ENCODE assay signal across 8 cellular contexts in genomic region chr1:31238986-31239613, GRCh38. TPM values are rescaled to one million over a fixed set of nuclear protein-coding genes. Genes with fewer than 3 reads are reported as not detected.
A peak's percentile ranks its signal among the peaks of the same experiment; 100 is the strongest.
DNase-seq lines count a peak whose midpoint lies in the region; ATAC-seq and TF ChIP-seq lines count a peak whose summit lies in the region.

No MANE protein-coding gene starts in this region.

- DNase-seq in BE2C (peak; percentile 51), HAP-1 (ENCODE audit: low spot score in 2 of 2) (peak; percentile 32 to 60), astrocyte of the spinal cord (ENCODE audit: low read depth, low spot score) (peak; percentile 5), transverse colon (peak; percentile 31), pons (ENCODE audit: low spot score) (no peak)

- H3K27ac ChIP-seq in layer of hippocampus (ENCODE audit: low read depth, low read length) (peak overlapping the region; percentile 65), transverse colon (no peak overlapping the region)

- in situ Hi-C loops in HAP-1 (cut with MboI; ENCODE audit: low sequenced_read_pairs): no loop called here
- in situ Hi-C loops in astrocyte of the spinal cord (cut with HindIII; ENCODE audit: low sequenced_read_pairs): no loop called here
- in situ Hi-C loops in transverse colon (cut with MboI; ENCODE audit: low pct_ligation_motif_present in 1 of 4, low pct_unique_long_range_greater_than_20kb in 1 of 4, low sequenced_read_pairs in 3 of 4): no loop called here

- H3K27me3 ChIP-seq in BE2C (no peaks in the 10 kb centered on the region), HAP-1 (ENCODE audit: low read depth) (peaks cover 25% of the 10 kb centered on the region), layer of hippocampus (ENCODE audit: control insufficient read depth, insufficient read depth, low read length) (peaks cover 2% of the 10 kb centered on the region), transverse colon (peaks cover 77% of the 10 kb centered on the region)

- no peak for TF ChIP-seq POLR2A in transverse colon (IDR thresholded peaks at IDR 0.05)

- intact Hi-C loops in transverse colon (cut with DNase I; ENCODE audit: low total_unique reads): no loop called here

- WGBS in transverse colon (ENCODE audit: low coverage in 1 of 2), 2 donors: 6 to 8% methylated on average over 3 to 17 of the region's 56 CpGs

- H3K4me1 ChIP-seq in BE2C (no peaks in the 10 kb centered on the region), HAP-1 (no peaks in the 10 kb centered on the region), transverse colon (peaks cover 3 to 13% (median 12%) of the 10 kb centered on the region in 4 donors)

- H3K9me3 ChIP-seq in BE2C: no peaks in the 10 kb centered on the region
- H3K9me3 ChIP-seq in HAP-1: no peaks in the 10 kb centered on the region
- H3K9me3 ChIP-seq in transverse colon: no peaks in the 10 kb centered on the region

- TF ChIP-seq CTCF in BE2C (IDR thresholded peaks at IDR 0.05; ENCODE audit: low read depth, low read length) (no peak), astrocyte of the spinal cord (IDR thresholded peaks at IDR 0.05; ENCODE audit: low read depth, low read length) (no peak), transverse colon (IDR thresholded peaks at IDR 0.05) (no peak)

- TF ChIP-seq EP300 in transverse colon (IDR thresholded peaks at IDR 0.05; ENCODE audit: low read depth): no peak

- H3K4me3 ChIP-seq in BE2C (ENCODE audit: low read depth, low read length) (peak overlapping the region; percentile 53), HAP-1 (peak overlapping the region; percentile 33), astrocyte of the spinal cord (ENCODE audit: low read depth, low read length) (peak overlapping the region; percentile 12), transverse colon (peak overlapping the region in 2 of 4 donors; percentile 20 to 47)

- no peak for ATAC-seq in HG03280 (IDR thresholded peaks at IDR 0.05; ENCODE audit: unreplicated experiment)
- ATAC-seq in HG03135 (IDR thresholded peaks at IDR 0.05; ENCODE audit: unreplicated experiment): no peak

- H3K36me3 ChIP-seq in BE2C (no peaks in the 10 kb centered on the region), HAP-1 (replicated peaks) (no peaks in the 10 kb centered on the region), transverse colon (no peaks in the 10 kb centered on the region)

RNA-seq across cellular contexts. Expression of gene NKAIN1, which starts 0.6 kb away (rescaled TPM):
- polyA plus RNA-seq in BE2C (2012; ENCODE audit: insufficient read depth, insufficient read length, low read depth): 10.9 TPM
- not detected for total RNA-seq in transverse colon

RNA-seq across cellular contexts. Expression of gene SNRNP40, which starts 57.5 kb away (rescaled TPM):
- 57.2 TPM for polyA plus RNA-seq in BE2C (2012; ENCODE audit: insufficient read depth, insufficient read length, low read depth)
- 100 to 1,000 TPM in 1 of 4 donors, 10 to 100 TPM in 3; 20.2 to 154 (median 32.3) TPM for total RNA-seq in transverse colon

RNA-seq across cellular contexts. Expression of gene ZCCHC17, which starts 57.7 kb away (rescaled TPM):
- polyA plus RNA-seq in BE2C (2012; ENCODE audit: insufficient read depth, insufficient read length, low read depth): 18.9 TPM
- total RNA-seq in transverse colon: 10 to 100 TPM in 3 of 4 donors, 1 to 10 TPM in 1; 4.8 to 18.7 (median 13.7) TPM
